10 cellular contexts compared by ENCODE assay signal in the genomic region with DNA sequence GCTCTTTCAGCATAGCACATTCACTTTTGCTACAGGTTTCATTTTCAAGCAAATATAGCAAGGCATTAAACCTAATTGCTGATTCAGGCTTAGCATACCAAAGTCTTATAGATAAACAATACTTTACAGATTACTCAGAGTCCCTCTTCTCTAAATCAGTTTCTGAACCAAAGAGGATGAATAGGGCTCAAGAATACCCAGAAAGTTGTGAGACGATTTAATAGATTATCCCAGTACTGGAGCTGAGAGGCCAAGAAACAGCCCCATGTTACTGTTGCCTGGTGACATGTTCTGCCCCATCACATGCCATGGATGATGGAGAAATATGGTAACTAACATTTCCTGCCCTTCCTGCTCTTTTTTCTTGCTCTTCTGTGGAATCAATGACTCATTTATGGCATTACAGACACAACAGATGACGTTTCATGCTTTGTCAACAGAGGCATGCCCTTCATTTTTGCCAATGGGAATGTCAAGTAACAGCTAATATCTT. TPM values are rescaled to one million over a fixed set of nuclear protein-coding genes. Genes with fewer than 3 reads are reported as not detected.
DNase-seq lines count a peak whose midpoint lies in the region; ATAC-seq, FAIRE-seq and TF ChIP-seq lines count a peak whose summit lies in the region.
"Had no signal": no experiment of that assay in that cellular context is flagged by ENCODE, and none has a peak within 500 bp of the region (broad histone marks: within the 10 kb centered on the region; RNA-seq: fewer than 3 reads in every experiment).

No MANE protein-coding gene starts in this region.

- TF ChIP-seq POLR2A in A549 (IDR thresholded peaks at IDR 0.05; ENCODE audit: low read length) (no peak), testis (IDR thresholded peaks at IDR 0.05) (no peak)

- FAIRE-seq in A549 (lab: Jason Lieb, UNC), result peak; percentile 59

- CTCF ChIA-PET in A549 (lab: Yijun Ruan, JAX), result interaction anchor here (0.9 to 1.5 kb wide), 4 partner anchors 11 to 457 kb away, joined by 3 to 4 read pairs (median 4); no protein-coding TSS in a partner anchor

- DNase-seq in A549 (ENCODE audit: low read depth in 1 of 2, low spot score in 1 of 2) (peak; percentile 81 to 88), H4 (ENCODE audit: low spot score) (peak; percentile 84), T1000 (lab: John Stamatoyannopoulos, UW) (peak; percentile 26), foreskin keratinocyte (peak; percentile 87 to 95), GM19238 (ENCODE audit: insufficient read length, low spot score) (no peak), testis (no peak)

- ATAC-seq in A549, result peak; percentile 92 to 94
- peak; percentile 96 for ATAC-seq in foreskin keratinocyte
- no peak for ATAC-seq in HG02678 (IDR thresholded peaks at IDR 0.05; ENCODE audit: unreplicated experiment)
- no peak for ATAC-seq in GM18868 (IDR thresholded peaks at IDR 0.05; ENCODE audit: unreplicated experiment)

- H3K4me3 ChIP-seq in A549 (no peak overlapping the region), testis (no peak overlapping the region)
- H3K4me3 ChIP-seq: cardiac muscle cell had no signal

- no peak for TF ChIP-seq EP300 in A549 (IDR thresholded peaks at IDR 0.05)

- no peak for TF ChIP-seq CTCF in A549 (IDR thresholded peaks at IDR 0.05)
- no peak for TF ChIP-seq CTCF in foreskin keratinocyte (conservative IDR thresholded peaks at IDR 0.05)
- TF ChIP-seq CTCF in testis (IDR thresholded peaks at IDR 0.05), result no peak

- H3K4me1 ChIP-seq in A549 (peaks cover 31% of the 10 kb centered on the region), foreskin keratinocyte (peaks cover 12% of the 10 kb centered on the region), testis (no peaks in the 10 kb centered on the region)

- no peaks in the 10 kb centered on the region for H3K27me3 ChIP-seq in foreskin keratinocyte
- H3K27me3 ChIP-seq in testis, result no peaks in the 10 kb centered on the region
- H3K27me3 ChIP-seq: cardiac muscle cell had no signal

- POLR2A ChIA-PET in A549 (lab: Yijun Ruan, JAX), result interaction anchor here (0.5 to 2.2 kb wide), 4 partner anchors 14 to 508 kb away, joined by 3 to 9 read pairs (median 6); partner anchors contain the start of gene SSBP2

- peak overlapping the region; percentile 41 for H3K4me2 ChIP-seq in A549

- H3K27ac ChIP-seq in A549, result peak overlapping the region; percentile 62 to 79
- peak overlapping the region; percentile 60 for H3K27ac ChIP-seq in foreskin keratinocyte
- no peak overlapping the region for H3K27ac ChIP-seq in testis
- H3K27ac ChIP-seq: C4-2B, cardiac muscle cell had no signal

- H3K9me3 ChIP-seq in A549 (no peaks in the 10 kb centered on the region), testis (no peaks in the 10 kb centered on the region)

- no peaks in the 10 kb centered on the region for H3K36me3 ChIP-seq in testis (ENCODE audit: low read depth, missing control alignments)
- H3K36me3 ChIP-seq: cardiac muscle cell had no signal

- 4% methylated on average over 2 of the region's 2 CpGs for WGBS in A549 (ENCODE audit: missing lambda C conversion rate)
- WGBS in testis, 2 donors, result 76 to 92% methylated on average over 2 of the region's 2 CpGs

- no peak for TF ChIP-seq RAD21 in A549 (conservative IDR thresholded peaks at IDR 0.05 in 1 of 2, IDR thresholded peaks at IDR 0.05 in 1 of 2)

- intact Hi-C loops in testis (cut with DNase I; ENCODE audit: low total_unique reads), result no loop called here

TF ChIP-seq in A549, 52 proteins besides CTCF, POLR2A, EP300 and RAD21:
- TF ChIP-seq ESRRA (IDR thresholded peaks at IDR 0.05; ENCODE audit: borderline replicate concordance, low read length) (peak; percentile 78; the same call in 1 of the 2 replicates), HMGXB4 (CRISPR knock-in tag; IDR thresholded peaks at IDR 0.05; ENCODE audit: borderline replicate concordance) (no peak), CEBPB (IDR thresholded peaks at IDR 0.05) (peak in 1 of 2 experiments; percentile 51; a peak in 1 of 4 replicates), NFE2L2 (conservative IDR thresholded peaks at IDR 0.05; ENCODE audit: low read length) (no peak), FOSL2 (IDR thresholded peaks at IDR 0.05) (peak; percentile 76), FOSL2 (CRISPR knock-in tag; IDR thresholded peaks at IDR 0.05) (peak; percentile 97), MAFK (IDR thresholded peaks at IDR 0.05; ENCODE audit: partially characterized antibody) (peak; percentile 70), JUNB (IDR thresholded peaks at IDR 0.05) (peak; percentile 76), USF2 (IDR thresholded peaks at IDR 0.05) (peak; percentile 56; the same call in 1 of the 2 replicates), TP53 (CRISPR knock-in tag; IDR thresholded peaks at IDR 0.05) (no peak), CBX8 (IDR thresholded peaks at IDR 0.05) (no peak), MAX (IDR thresholded peaks at IDR 0.05) (peak; percentile 43; the same call in 1 of the 2 replicates), GATA3 (IDR thresholded peaks at IDR 0.05; ENCODE audit: borderline replicate concordance) (peak; percentile 37; the same call in 1 of the 2 replicates)
- TF ChIP-seq, protein P1, sequence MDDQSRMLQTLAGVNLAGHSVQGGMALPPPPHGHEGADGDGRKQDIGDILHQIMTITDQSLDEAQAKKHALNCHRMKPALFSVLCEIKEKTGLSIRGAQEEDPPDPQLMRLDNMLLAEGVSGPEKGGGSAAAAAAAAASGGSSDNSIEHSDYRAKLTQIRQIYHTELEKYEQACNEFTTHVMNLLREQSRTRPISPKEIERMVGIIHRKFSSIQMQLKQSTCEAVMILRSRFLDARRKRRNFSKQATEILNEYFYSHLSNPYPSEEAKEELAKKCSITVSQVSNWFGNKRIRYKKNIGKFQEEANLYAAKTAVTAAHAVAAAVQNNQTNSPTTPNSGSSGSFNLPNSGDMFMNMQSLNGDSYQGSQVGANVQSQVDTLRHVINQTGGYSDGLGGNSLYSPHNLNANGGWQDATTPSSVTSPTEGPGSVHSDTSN (IDR thresholded peaks at IDR 0.05), result no peak

RNA-seq across cellular contexts. Expression of gene SSBP2, which starts 18.1 kb away (rescaled TPM):
- 14.2 and 17.0 TPM in 2 replicates for polyA plus RNA-seq in A549 (2011; rRNA removed)
- 8.3 and 10.0 TPM in 2 replicates for polyA plus RNA-seq in A549 (2012; cell fraction: cytosol; rRNA removed)
- 3.9 and 7.2 TPM in 2 replicates for polyA plus RNA-seq in A549 (2012; cell fraction: nucleus; rRNA removed)
- polyA plus RNA-seq in A549 (2017; fragmentation: RNase III; extraction: RNeasy Plus Mini Kit Qiagen cat#74134 plus additional on column Dnase treatment), result 4.5 to 5.5 TPM (median 4.9 TPM) in 3 replicates
- polyA minus RNA-seq in A549 (2011; rRNA and poly(A)+ RNA removed), result 10.0 and 13.4 TPM in 2 replicates
- 73.4 and 109 TPM in 2 replicates for total RNA-seq in H4 (2014; rRNA removed; shearing (Covaris generic))
- total RNA-seq in foreskin keratinocyte, result 7.2 and 8.0 TPM in 2 replicates
- 6.3 and 6.5 TPM in 2 replicates for polyA plus RNA-seq in foreskin keratinocyte
- total RNA-seq in testis, result 10 to 100 TPM; 17.5 to 22.7 TPM
- polyA plus RNA-seq in testis (ENCODE audit: insufficient read depth, low read depth, low replicate concordance), result 27.6 TPM

Comparison
In these comparisons a context has a peak if more than half of its experiments do, and no peak if none do; other contexts are left out.
1. ATAC-seq: peak in A549 (2 of 2) and foreskin keratinocyte (single experiment); none in HG02678 (single experiment) and GM18868 (single experiment).
2. DNase-seq: peak in A549 (2 of 2), H4 (single experiment), T1000 (single experiment) and foreskin keratinocyte (2 of 2); none in GM19238 (single experiment) and testis (single experiment).
3. H3K27ac ChIP-seq: peak in A549 (2 of 2) and foreskin keratinocyte (single experiment); none in testis (0 of 2).